1 cellular context compared by ENCODE assay signal in genomic region chr3:50339485-50340196, GRCh38.
TF ChIP-seq lines count a peak whose summit lies in the region.

No MANE protein-coding gene starts in this region.

TF ChIP-seq in H1, 55 proteins besides CTCF, POLR2A, EP300 and RAD21:
- TF ChIP-seq CTBP2 (IDR thresholded peaks at IDR 0.05; ENCODE audit: borderline replicate concordance, insufficient read depth, insufficient read length, low read length) (no peak), RBBP5 (IDR thresholded peaks at IDR 0.05; ENCODE audit: borderline replicate concordance, low read depth, low read length) (no peak), CBX5 (IDR thresholded peaks at IDR 0.05; ENCODE audit: low read depth, low read length) (no peak), SRF (IDR thresholded peaks at IDR 0.05; ENCODE audit: low read depth, low read length) (no peak), HDAC2 (IDR thresholded peaks at IDR 0.05; ENCODE audit: borderline replicate concordance in 1 of 2, low read depth in 2 of 2, low read length in 2 of 2) (no peak), ATF3 (IDR thresholded peaks at IDR 0.05; ENCODE audit: insufficient read depth, low read depth, low read length) (no peak), TAF1 (IDR thresholded peaks at IDR 0.05; ENCODE audit: low read depth, low read length) (no peak), BRCA1 (IDR thresholded peaks at IDR 0.05; ENCODE audit: low read depth, low read length) (no peak), CHD2 (IDR thresholded peaks at IDR 0.05; ENCODE audit: low read length) (no peak), EGR1 (IDR thresholded peaks at IDR 0.05; ENCODE audit: borderline replicate concordance, low read depth, low read length) (no peak), CREB1 (IDR thresholded peaks at IDR 0.05) (no peak), POU5F1 (IDR thresholded peaks at IDR 0.05; ENCODE audit: low read depth, low read length) (no peak), JUN (IDR thresholded peaks at IDR 0.05; ENCODE audit: low read depth, low read length) (no peak), GABPA (IDR thresholded peaks at IDR 0.05; ENCODE audit: borderline replicate concordance, insufficient read depth, low read length) (no peak)
- TF ChIP-seq, protein P1, sequence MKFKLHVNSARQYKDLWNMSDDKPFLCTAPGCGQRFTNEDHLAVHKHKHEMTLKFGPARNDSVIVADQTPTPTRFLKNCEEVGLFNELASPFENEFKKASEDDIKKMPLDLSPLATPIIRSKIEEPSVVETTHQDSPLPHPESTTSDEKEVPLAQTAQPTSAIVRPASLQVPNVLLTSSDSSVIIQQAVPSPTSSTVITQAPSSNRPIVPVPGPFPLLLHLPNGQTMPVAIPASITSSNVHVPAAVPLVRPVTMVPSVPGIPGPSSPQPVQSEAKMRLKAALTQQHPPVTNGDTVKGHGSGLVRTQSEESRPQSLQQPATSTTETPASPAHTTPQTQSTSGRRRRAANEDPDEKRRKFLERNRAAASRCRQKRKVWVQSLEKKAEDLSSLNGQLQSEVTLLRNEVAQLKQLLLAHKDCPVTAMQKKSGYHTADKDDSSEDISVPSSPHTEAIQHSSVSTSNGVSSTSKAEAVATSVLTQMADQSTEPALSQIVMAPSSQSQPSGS (IDR thresholded peaks at IDR 0.05; ENCODE audit: low read length), result no peak
- TF ChIP-seq, protein P2, sequence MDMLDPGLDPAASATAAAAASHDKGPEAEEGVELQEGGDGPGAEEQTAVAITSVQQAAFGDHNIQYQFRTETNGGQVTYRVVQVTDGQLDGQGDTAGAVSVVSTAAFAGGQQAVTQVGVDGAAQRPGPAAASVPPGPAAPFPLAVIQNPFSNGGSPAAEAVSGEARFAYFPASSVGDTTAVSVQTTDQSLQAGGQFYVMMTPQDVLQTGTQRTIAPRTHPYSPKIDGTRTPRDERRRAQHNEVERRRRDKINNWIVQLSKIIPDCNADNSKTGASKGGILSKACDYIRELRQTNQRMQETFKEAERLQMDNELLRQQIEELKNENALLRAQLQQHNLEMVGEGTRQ (IDR thresholded peaks at IDR 0.05; ENCODE audit: low read length), result no peak
- TF ChIP-seq, protein P3, sequence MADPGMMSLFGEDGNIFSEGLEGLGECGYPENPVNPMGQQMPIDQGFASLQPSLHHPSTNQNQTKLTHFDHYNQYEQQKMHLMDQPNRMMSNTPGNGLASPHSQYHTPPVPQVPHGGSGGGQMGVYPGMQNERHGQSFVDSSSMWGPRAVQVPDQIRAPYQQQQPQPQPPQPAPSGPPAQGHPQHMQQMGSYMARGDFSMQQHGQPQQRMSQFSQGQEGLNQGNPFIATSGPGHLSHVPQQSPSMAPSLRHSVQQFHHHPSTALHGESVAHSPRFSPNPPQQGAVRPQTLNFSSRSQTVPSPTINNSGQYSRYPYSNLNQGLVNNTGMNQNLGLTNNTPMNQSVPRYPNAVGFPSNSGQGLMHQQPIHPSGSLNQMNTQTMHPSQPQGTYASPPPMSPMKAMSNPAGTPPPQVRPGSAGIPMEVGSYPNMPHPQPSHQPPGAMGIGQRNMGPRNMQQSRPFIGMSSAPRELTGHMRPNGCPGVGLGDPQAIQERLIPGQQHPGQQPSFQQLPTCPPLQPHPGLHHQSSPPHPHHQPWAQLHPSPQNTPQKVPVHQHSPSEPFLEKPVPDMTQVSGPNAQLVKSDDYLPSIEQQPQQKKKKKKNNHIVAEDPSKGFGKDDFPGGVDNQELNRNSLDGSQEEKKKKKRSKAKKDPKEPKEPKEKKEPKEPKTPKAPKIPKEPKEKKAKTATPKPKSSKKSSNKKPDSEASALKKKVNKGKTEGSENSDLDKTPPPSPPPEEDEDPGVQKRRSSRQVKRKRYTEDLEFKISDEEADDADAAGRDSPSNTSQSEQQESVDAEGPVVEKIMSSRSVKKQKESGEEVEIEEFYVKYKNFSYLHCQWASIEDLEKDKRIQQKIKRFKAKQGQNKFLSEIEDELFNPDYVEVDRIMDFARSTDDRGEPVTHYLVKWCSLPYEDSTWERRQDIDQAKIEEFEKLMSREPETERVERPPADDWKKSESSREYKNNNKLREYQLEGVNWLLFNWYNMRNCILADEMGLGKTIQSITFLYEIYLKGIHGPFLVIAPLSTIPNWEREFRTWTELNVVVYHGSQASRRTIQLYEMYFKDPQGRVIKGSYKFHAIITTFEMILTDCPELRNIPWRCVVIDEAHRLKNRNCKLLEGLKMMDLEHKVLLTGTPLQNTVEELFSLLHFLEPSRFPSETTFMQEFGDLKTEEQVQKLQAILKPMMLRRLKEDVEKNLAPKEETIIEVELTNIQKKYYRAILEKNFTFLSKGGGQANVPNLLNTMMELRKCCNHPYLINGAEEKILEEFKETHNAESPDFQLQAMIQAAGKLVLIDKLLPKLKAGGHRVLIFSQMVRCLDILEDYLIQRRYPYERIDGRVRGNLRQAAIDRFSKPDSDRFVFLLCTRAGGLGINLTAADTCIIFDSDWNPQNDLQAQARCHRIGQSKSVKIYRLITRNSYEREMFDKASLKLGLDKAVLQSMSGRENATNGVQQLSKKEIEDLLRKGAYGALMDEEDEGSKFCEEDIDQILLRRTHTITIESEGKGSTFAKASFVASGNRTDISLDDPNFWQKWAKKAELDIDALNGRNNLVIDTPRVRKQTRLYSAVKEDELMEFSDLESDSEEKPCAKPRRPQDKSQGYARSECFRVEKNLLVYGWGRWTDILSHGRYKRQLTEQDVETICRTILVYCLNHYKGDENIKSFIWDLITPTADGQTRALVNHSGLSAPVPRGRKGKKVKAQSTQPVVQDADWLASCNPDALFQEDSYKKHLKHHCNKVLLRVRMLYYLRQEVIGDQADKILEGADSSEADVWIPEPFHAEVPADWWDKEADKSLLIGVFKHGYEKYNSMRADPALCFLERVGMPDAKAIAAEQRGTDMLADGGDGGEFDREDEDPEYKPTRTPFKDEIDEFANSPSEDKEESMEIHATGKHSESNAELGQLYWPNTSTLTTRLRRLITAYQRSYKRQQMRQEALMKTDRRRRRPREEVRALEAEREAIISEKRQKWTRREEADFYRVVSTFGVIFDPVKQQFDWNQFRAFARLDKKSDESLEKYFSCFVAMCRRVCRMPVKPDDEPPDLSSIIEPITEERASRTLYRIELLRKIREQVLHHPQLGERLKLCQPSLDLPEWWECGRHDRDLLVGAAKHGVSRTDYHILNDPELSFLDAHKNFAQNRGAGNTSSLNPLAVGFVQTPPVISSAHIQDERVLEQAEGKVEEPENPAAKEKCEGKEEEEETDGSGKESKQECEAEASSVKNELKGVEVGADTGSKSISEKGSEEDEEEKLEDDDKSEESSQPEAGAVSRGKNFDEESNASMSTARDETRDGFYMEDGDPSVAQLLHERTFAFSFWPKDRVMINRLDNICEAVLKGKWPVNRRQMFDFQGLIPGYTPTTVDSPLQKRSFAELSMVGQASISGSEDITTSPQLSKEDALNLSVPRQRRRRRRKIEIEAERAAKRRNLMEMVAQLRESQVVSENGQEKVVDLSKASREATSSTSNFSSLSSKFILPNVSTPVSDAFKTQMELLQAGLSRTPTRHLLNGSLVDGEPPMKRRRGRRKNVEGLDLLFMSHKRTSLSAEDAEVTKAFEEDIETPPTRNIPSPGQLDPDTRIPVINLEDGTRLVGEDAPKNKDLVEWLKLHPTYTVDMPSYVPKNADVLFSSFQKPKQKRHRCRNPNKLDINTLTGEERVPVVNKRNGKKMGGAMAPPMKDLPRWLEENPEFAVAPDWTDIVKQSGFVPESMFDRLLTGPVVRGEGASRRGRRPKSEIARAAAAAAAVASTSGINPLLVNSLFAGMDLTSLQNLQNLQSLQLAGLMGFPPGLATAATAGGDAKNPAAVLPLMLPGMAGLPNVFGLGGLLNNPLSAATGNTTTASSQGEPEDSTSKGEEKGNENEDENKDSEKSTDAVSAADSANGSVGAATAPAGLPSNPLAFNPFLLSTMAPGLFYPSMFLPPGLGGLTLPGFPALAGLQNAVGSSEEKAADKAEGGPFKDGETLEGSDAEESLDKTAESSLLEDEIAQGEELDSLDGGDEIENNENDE (IDR thresholded peaks at IDR 0.05; ENCODE audit: insufficient replicate concordance, low read length), result no peak
- TF ChIP-seq, protein P4, sequence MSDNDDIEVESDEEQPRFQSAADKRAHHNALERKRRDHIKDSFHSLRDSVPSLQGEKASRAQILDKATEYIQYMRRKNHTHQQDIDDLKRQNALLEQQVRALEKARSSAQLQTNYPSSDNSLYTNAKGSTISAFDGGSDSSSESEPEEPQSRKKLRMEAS (IDR thresholded peaks at IDR 0.05), result no peak
